2 cellular contexts compared by ENCODE assay signal in genomic region chr20:50478162-50479036, GRCh38.
A peak's percentile ranks its signal among the peaks of the same experiment; 100 is the strongest.
TF ChIP-seq lines count a peak whose summit lies in the region.

No MANE protein-coding gene starts in this region.

TF ChIP-seq in HCT116, 20 proteins besides CTCF, POLR2A, EP300 and RAD21:
- peak; percentile 48; the same call in 1 of the 2 replicates for TF ChIP-seq CBX3 (IDR thresholded peaks at IDR 0.05; ENCODE audit: low read depth)
- no peak for TF ChIP-seq POLR2AphosphoS5 (IDR thresholded peaks at IDR 0.05; ENCODE audit: low read depth, low read length)
- TF ChIP-seq SIN3A (IDR thresholded peaks at IDR 0.05; ENCODE audit: low read depth): no peak
- TF ChIP-seq JUND (IDR thresholded peaks at IDR 0.05): no peak
- TF ChIP-seq, protein P1, sequence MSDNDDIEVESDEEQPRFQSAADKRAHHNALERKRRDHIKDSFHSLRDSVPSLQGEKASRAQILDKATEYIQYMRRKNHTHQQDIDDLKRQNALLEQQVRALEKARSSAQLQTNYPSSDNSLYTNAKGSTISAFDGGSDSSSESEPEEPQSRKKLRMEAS (IDR thresholded peaks at IDR 0.05): peak; percentile 80; the same call in 1 of the 2 replicates

TF ChIP-seq in H1, 55 proteins besides CTCF, POLR2A, EP300 and RAD21 (continued from another document):
- no peak for TF ChIP-seq KDM4A (IDR thresholded peaks at IDR 0.05; ENCODE audit: low read depth, low read length, severe bottlenecking)
- 0 out of 2 replicates have a peak, but pooled peaks have one; percentile 20 for TF ChIP-seq E2F6 (IDR thresholded peaks at IDR 0.05)
- 0 out of 2 replicates have a peak, but pooled peaks have one; percentile 17 for TF ChIP-seq JUND (IDR thresholded peaks at IDR 0.05; ENCODE audit: low read length)
- peak in 1 of 2 experiments; percentile 57; a peak in 1 of 4 replicates for TF ChIP-seq HDAC2 (IDR thresholded peaks at IDR 0.05; ENCODE audit: borderline replicate concordance in 1 of 2, low read depth in 2 of 2, low read length in 2 of 2)
- TF ChIP-seq TAF1 (IDR thresholded peaks at IDR 0.05; ENCODE audit: low read depth, low read length): no peak
- peak in 1 of 2 experiments; percentile 46; a peak in 1 of 4 replicates for TF ChIP-seq SIN3A (conservative IDR thresholded peaks at IDR 0.05 in 1 of 2, IDR thresholded peaks at IDR 0.05 in 1 of 2; ENCODE audit: low read depth in 1 of 2, low read length in 2 of 2)
